In genomic region chr16:58249388-58249779, GRCh38 we compare ENCODE assay signal across 1 cellular context.
TF ChIP-seq lines count a peak whose summit lies in the region.

No MANE protein-coding gene starts in this region.

TF ChIP-seq in SK-N-SH, 30 proteins besides CTCF, POLR2A, EP300 and RAD21 (continued from another document):
- no peak for TF ChIP-seq RFX5 (IDR thresholded peaks at IDR 0.05; ENCODE audit: low read length)
